Comparison of ENCODE assay signal across 8 cellular contexts in genomic region chr10:68897336-68897741, GRCh38. TPM values are rescaled to one million over a fixed set of nuclear protein-coding genes. Genes with fewer than 3 reads are reported as not detected.
DNase-seq lines count a peak whose midpoint lies in the region; ATAC-seq and TF ChIP-seq lines count a peak whose summit lies in the region.

No MANE protein-coding gene starts in this region.

- TF ChIP-seq CTCF in CD14-positive monocyte (IDR thresholded peaks at IDR 0.05), result peak; percentile 30
- TF ChIP-seq CTCF in foreskin keratinocyte (conservative IDR thresholded peaks at IDR 0.05), result peak; percentile 77
- TF ChIP-seq CTCF in retinal pigment epithelial cell (conservative IDR thresholded peaks at IDR 0.05; ENCODE audit: low read depth, low read length), result peak; percentile 56

- H3K4me3 ChIP-seq in HAP-1, result no peak overlapping the region
- no peak overlapping the region for H3K4me3 ChIP-seq in retinal pigment epithelial cell (ENCODE audit: low read length)

- H3K27ac Mint-ChIP-seq in CD14-positive monocyte, result peak overlapping the region in 1 of 7 donors; percentile 27
- no peak overlapping the region for H3K27ac Mint-ChIP-seq in activated CD8-positive, alpha-beta T cell treated with anti-CD3 and anti-CD28 coated beads, Interleukin-2, amount 10 ng/mL, durations not matched to agents 7 days and 5 days
- H3K27ac Mint-ChIP-seq in stimulated activated naive B cell treated with anti-CD40 and anti-IgM and Interleukin-4, amounts not matched to agents 10 μg/mL and 1 μg/mL and 100 μg/mL, for 72 hours, result no peak overlapping the region

- peaks cover 21% of the 10 kb centered on the region for H3K4me1 Mint-ChIP-seq in CD14-positive monocyte
- H3K4me1 Mint-ChIP-seq in activated CD8-positive, alpha-beta T cell treated with anti-CD3 and anti-CD28 coated beads, Interleukin-2, amount 10 ng/mL, durations not matched to agents 7 days and 5 days (ENCODE audit: low read depth), result peaks cover 15% of the 10 kb centered on the region
- H3K4me1 Mint-ChIP-seq in stimulated activated naive B cell treated with anti-CD40 and anti-IgM and Interleukin-4, amounts not matched to agents 10 μg/mL and 1 μg/mL and 100 μg/mL, for 72 hours, result peaks cover 6 to 23% of the 10 kb centered on the region in 2 donors

- POLR2A ChIA-PET in activated CD8-positive, alpha-beta T cell treated with anti-CD3 and anti-CD28 coated beads, Interleukin-2, amount 10 ng/mL, durations not matched to agents 7 days and 5 days (lab: Charles Lee), result no interaction called here

- intact Hi-C loops in CD14-positive monocyte (cut with micrococcal nuclease), result no loop called here

- no peak for ATAC-seq in activated CD8-positive, alpha-beta T cell treated with anti-CD3 and anti-CD28 coated beads, Interleukin-2, amount 10 ng/mL, durations not matched to agents 7 days and 5 days
- no peak for ATAC-seq in foreskin keratinocyte
- no peak for ATAC-seq in stimulated activated naive B cell treated with anti-CD40 and anti-IgM and Interleukin-4, amounts not matched to agents 10 μg/mL and 1 μg/mL and 100 μg/mL, for 72 hours (replicated peaks)

- H3K27me3 ChIP-seq in HAP-1 (ENCODE audit: low read depth) (no peaks in the 10 kb centered on the region), foreskin keratinocyte (no peaks in the 10 kb centered on the region)

- CTCF ChIA-PET in activated CD8-positive, alpha-beta T cell treated with anti-CD3 and anti-CD28 coated beads, Interleukin-2, amount 10 ng/mL, durations not matched to agents 7 days and 5 days (lab: Charles Lee), result interaction anchor here (0.6 to 2.9 kb wide), 11 partner anchors 9 to 347 kb away, joined by 3 to 9 read pairs (median 3); partner anchors contain the start of gene STOX1

- H3K36me3 Mint-ChIP-seq in CD14-positive monocyte, result no peaks in the 10 kb centered on the region
- peaks cover 5% of the 10 kb centered on the region for H3K36me3 Mint-ChIP-seq in activated CD8-positive, alpha-beta T cell treated with anti-CD3 and anti-CD28 coated beads, Interleukin-2, amount 10 ng/mL, durations not matched to agents 7 days and 5 days (ENCODE audit: low read depth)
- H3K36me3 Mint-ChIP-seq in stimulated activated naive B cell treated with anti-CD40 and anti-IgM and Interleukin-4, amounts not matched to agents 10 μg/mL and 1 μg/mL and 100 μg/mL, for 72 hours, result peaks cover 2 to 5% of the 10 kb centered on the region in 2 donors

- no peaks in the 10 kb centered on the region for H3K9me3 ChIP-seq in HAP-1

- H3K9me3 Mint-ChIP-seq in CD14-positive monocyte, result no peaks in the 10 kb centered on the region
- H3K9me3 Mint-ChIP-seq in activated CD8-positive, alpha-beta T cell treated with anti-CD3 and anti-CD28 coated beads, Interleukin-2, amount 10 ng/mL, durations not matched to agents 7 days and 5 days (ENCODE audit: insufficient read depth), result no peaks in the 10 kb centered on the region
- no peaks in the 10 kb centered on the region for H3K9me3 Mint-ChIP-seq in stimulated activated naive B cell treated with anti-CD40 and anti-IgM and Interleukin-4, amounts not matched to agents 10 μg/mL and 1 μg/mL and 100 μg/mL, for 72 hours

- no peak overlapping the region for H3K4me3 Mint-ChIP-seq in CD14-positive monocyte
- H3K4me3 Mint-ChIP-seq in activated CD8-positive, alpha-beta T cell treated with anti-CD3 and anti-CD28 coated beads, Interleukin-2, amount 10 ng/mL, durations not matched to agents 7 days and 5 days, result no peak overlapping the region
- H3K4me3 Mint-ChIP-seq in stimulated activated naive B cell treated with anti-CD40 and anti-IgM and Interleukin-4, amounts not matched to agents 10 μg/mL and 1 μg/mL and 100 μg/mL, for 72 hours, result no peak overlapping the region

- in situ Hi-C loops in HAP-1 (cut with MboI; ENCODE audit: low sequenced_read_pairs), result loop anchor here (5.0 kb wide), 1 partner anchor 100 kb away; no protein-coding TSS in a partner anchor

- H3K36me3 ChIP-seq in HAP-1 (replicated peaks), result no peaks in the 10 kb centered on the region

- H3K4me1 ChIP-seq in HAP-1 (peaks cover 6% of the 10 kb centered on the region), foreskin keratinocyte (peaks cover 1% of the 10 kb centered on the region)

- H3K27ac ChIP-seq in foreskin keratinocyte, result no peak overlapping the region

- peaks cover 0 to 2% (median 2%) of the 10 kb centered on the region in 3 donors for H3K27me3 Mint-ChIP-seq in CD14-positive monocyte (ENCODE audit: low read depth in 3 of 3)
- H3K27me3 Mint-ChIP-seq in activated CD8-positive, alpha-beta T cell treated with anti-CD3 and anti-CD28 coated beads, Interleukin-2, amount 10 ng/mL, durations not matched to agents 7 days and 5 days (ENCODE audit: low read depth), result peaks cover 9% of the 10 kb centered on the region
- H3K27me3 Mint-ChIP-seq in stimulated activated naive B cell treated with anti-CD40 and anti-IgM and Interleukin-4, amounts not matched to agents 10 μg/mL and 1 μg/mL and 100 μg/mL, for 72 hours, result peaks cover 9 to 14% of the 10 kb centered on the region in 2 donors

- DNase-seq in CD14-positive monocyte (ENCODE audit: low spot score) (no peak), HAP-1 (ENCODE audit: low spot score in 2 of 2) (peak; percentile 68 to 70), NCI-H510A (lab: John Stamatoyannopoulos, UW) (peak; percentile 24), foreskin keratinocyte (peak; percentile 21 to 54), retinal pigment epithelial cell (ENCODE audit: low read depth) (no peak), T-helper 9 cell (no peak)
- peak; percentile 64 for DNase-seq in activated CD8-positive, alpha-beta T cell treated with anti-CD3 and anti-CD28 coated beads, Interleukin-2, amount 10 ng/mL, durations not matched to agents 7 days and 5 days
- no peak for DNase-seq in stimulated activated naive B cell treated with anti-CD40 and anti-IgM and Interleukin-4, amounts not matched to agents 10 μg/mL and 1 μg/mL and 100 μg/mL, for 72 hours

RNA-seq across cellular contexts. Expression of gene DDX50, which starts 3.8 kb away (rescaled TPM):
- polyA plus RNA-seq in CD14-positive monocyte (10 to 100 TPM; 14.2 to 17.0 TPM), foreskin keratinocyte (22.8 and 26.5 TPM in 2 replicates)
- total RNA-seq in activated CD8-positive, alpha-beta T cell treated with anti-CD3 and anti-CD28 coated beads, Interleukin-2, amount 10 ng/mL, durations not matched to agents 7 days and 5 days, result 10 to 100 TPM; 46.9 to 50.7 TPM
- total RNA-seq in foreskin keratinocyte, result 40.1 and 42.0 TPM in 2 replicates

RNA-seq across cellular contexts. Expression of gene DDX21, which starts 58.6 kb away (rescaled TPM):
- polyA plus RNA-seq in CD14-positive monocyte, result 10 to 100 TPM in 1 of 2 donors, 1 to 10 TPM in 1; 9.8 to 13.6 TPM
- total RNA-seq in activated CD8-positive, alpha-beta T cell treated with anti-CD3 and anti-CD28 coated beads, Interleukin-2, amount 10 ng/mL, durations not matched to agents 7 days and 5 days, result 10 to 100 TPM; 94.7 to 94.9 TPM
- 125 and 149 TPM in 2 replicates for total RNA-seq in foreskin keratinocyte
- polyA plus RNA-seq in foreskin keratinocyte, result 37.7 and 51.4 TPM in 2 replicates

Comparison
In these comparisons a context has a peak if more than half of its experiments do, and no peak if none do; other contexts are left out.
1. DNase-seq: peak in HAP-1 (2 of 2), NCI-H510A (single experiment), activated CD8-positive, alpha-beta T cell treated with anti-CD3 and anti-CD28 coated beads, Interleukin-2, amount 10 ng/mL, durations not matched to agents 7 days and 5 days (single experiment) and foreskin keratinocyte (2 of 2); none in CD14-positive monocyte (single experiment), retinal pigment epithelial cell (single experiment), T-helper 9 cell (single experiment) and stimulated activated naive B cell treated with anti-CD40 and anti-IgM and Interleukin-4, amounts not matched to agents 10 μg/mL and 1 μg/mL and 100 μg/mL, for 72 hours (single experiment).
2. Peak in every context shown above with its lines, with median percentiles within 50 percentile points of each other: CTCF ChIP-seq.